In the genomic region with DNA sequence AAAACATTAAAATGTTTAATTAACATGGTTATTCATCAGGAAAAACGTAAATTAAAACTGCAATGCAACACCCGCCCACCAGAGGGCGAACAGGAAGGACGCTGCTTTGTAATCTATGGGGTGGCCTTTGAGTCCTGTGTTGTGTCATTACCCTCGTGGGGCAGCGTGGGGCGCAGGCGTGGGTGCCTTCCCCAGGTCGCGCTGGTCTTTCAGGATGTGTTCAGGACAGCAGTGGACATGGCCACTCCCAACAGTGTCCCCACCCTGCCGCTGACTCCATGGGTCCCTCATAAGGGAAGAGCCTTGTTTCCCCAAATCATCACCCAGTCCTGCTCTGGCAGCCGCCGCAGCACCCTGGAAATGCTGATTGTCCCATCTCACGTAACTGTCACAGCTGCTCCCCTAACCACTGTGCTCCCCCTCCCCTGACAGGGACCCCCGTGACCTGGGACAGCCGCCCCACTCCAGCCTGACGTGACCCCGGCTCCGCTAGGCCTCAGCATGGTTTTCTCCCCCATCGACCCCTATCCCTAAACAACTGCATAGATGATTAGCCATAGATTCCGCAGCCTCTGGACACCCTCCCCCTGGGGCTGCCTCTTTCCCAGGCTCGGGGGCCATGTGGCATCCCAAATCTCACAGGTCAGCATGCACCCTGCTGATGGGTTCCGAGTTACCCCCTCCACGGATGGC, we compare ENCODE assay signal across 8 cellular contexts. TPM values are rescaled to one million over a fixed set of nuclear protein-coding genes. Genes with fewer than 3 reads are reported as not detected.
DNase-seq lines count a peak whose midpoint lies in the region; ATAC-seq and TF ChIP-seq lines count a peak whose summit lies in the region.

No MANE protein-coding gene starts in this region.

- TF ChIP-seq CTCF in 22Rv1 (IDR thresholded peaks at IDR 0.05) (peak; percentile 92), GM12875 (IDR thresholded peaks at IDR 0.05; ENCODE audit: borderline replicate concordance, insufficient read depth, low read depth, low read length) (peak; percentile 69; the same call in 1 of the 2 replicates), Peyer's patch (IDR thresholded peaks at IDR 0.05) (peak in 5 of 6 experiments; percentile 34 to 71 (median 57))

- TF ChIP-seq POLR2A in Peyer's patch (IDR thresholded peaks at IDR 0.05) (no peak), GM18505 (IDR thresholded peaks at IDR 0.05; ENCODE audit: borderline replicate concordance, extremely low read depth, insufficient read depth, insufficient read length) (no peak)

- H3K36me3 ChIP-seq in Peyer's patch, result no peaks in the 10 kb centered on the region

- ATAC-seq in Right ventricle myocardium superior (ENCODE audit: poor library complexity) (peak; percentile 48), sciatic nerve (no peak), HG02678 (IDR thresholded peaks at IDR 0.05; ENCODE audit: unreplicated experiment) (no peak), GM18505 (IDR thresholded peaks at IDR 0.05; ENCODE audit: unreplicated experiment) (no peak)

- no peak overlapping the region for H3K4me3 ChIP-seq in GM12875 (ENCODE audit: low read depth, low read length)
- no peak overlapping the region for H3K4me3 ChIP-seq in Peyer's patch

- intact Hi-C loops in Right ventricle myocardium superior (cut with DNase I), result loop anchor here (5.0 kb wide), 1 partner anchor 679 kb away; no protein-coding TSS in a partner anchor
- intact Hi-C loops in sciatic nerve (cut with DNase I), result no loop called here

- H3K27me3 ChIP-seq in Peyer's patch, result no peaks in the 10 kb centered on the region

- no peak overlapping the region for H3K27ac ChIP-seq in 22Rv1
- no peak overlapping the region for H3K27ac ChIP-seq in Peyer's patch

- DNase-seq in Peyer's patch (peak; percentile 28 to 67 (median 52)), Right ventricle myocardium superior (no peak), sciatic nerve (ENCODE audit: low spot score) (peak; percentile 51)
- peak; percentile 40 for DNase-seq in activated gamma-delta T cell treated with anti-CD3 and anti-CD28 coated beads, Interleukin-2, amount 50 U/mL, for 16 hours (ENCODE audit: low read depth)

- no peaks in the 10 kb centered on the region for H3K9me3 ChIP-seq in Peyer's patch

- no peaks in the 10 kb centered on the region for H3K4me1 ChIP-seq in Peyer's patch

RNA-seq across cellular contexts. Expression of a gene that starts 36.4 kb away (rescaled TPM):
- total RNA-seq in Peyer's patch (not detected), Right ventricle myocardium superior (not detected), sciatic nerve (not detected)

RNA-seq across cellular contexts. Expression of a gene that starts 41.4 kb away (rescaled TPM):
- total RNA-seq in Peyer's patch, result not detected
- total RNA-seq in Right ventricle myocardium superior, result not detected
- total RNA-seq in sciatic nerve, result not detected

RNA-seq across cellular contexts. Expression of a gene that starts 57.0 kb away (rescaled TPM):
- total RNA-seq in Peyer's patch (not detected), Right ventricle myocardium superior (not detected), sciatic nerve (not detected)
